ENCODE assay signal across 9 cellular contexts in genomic region chr19:1324792-1325567, GRCh38. TPM values are rescaled to one million over a fixed set of nuclear protein-coding genes. Genes with fewer than 3 reads are reported as not detected.
A peak's percentile ranks its signal among the peaks of the same experiment; 100 is the strongest.
DNase-seq lines count a peak whose midpoint lies in the region; ATAC-seq, FAIRE-seq and TF ChIP-seq lines count a peak whose summit lies in the region.
"Had no signal": no experiment of that assay in that cellular context is flagged by ENCODE, and none has a peak within 500 bp of the region (broad histone marks: within the 10 kb centered on the region; RNA-seq: fewer than 3 reads in every experiment).

No MANE protein-coding gene starts in this region.

- no peaks in the 10 kb centered on the region for H3K27me3 ChIP-seq in K562 (ENCODE audit: control insufficient read depth in 2 of 2, insufficient read depth in 2 of 2, low read length in 2 of 2)
- H3K27me3 ChIP-seq in iPS-15b (ENCODE audit: control insufficient read depth, insufficient read depth, low read length) = no peaks in the 10 kb centered on the region
- H3K27me3 ChIP-seq in small intestine (ENCODE audit: control insufficient read depth in 2 of 2, insufficient read depth in 2 of 2, low read length in 2 of 2) = peaks cover 5 to 10% of the 10 kb centered on the region in 2 donors

- TF ChIP-seq CTCF in GM20000 (IDR thresholded peaks at IDR 0.05; ENCODE audit: extremely low read depth, missing control alignments) (no peak), K562 (IDR thresholded peaks at IDR 0.05 in 2 of 3, conservative IDR thresholded peaks at IDR 0.05 in 1 of 3; ENCODE audit: insufficient read depth in 2 of 3, low read depth in 1 of 3, low read length in 3 of 3) (no peak)

- BruUV-seq in K562 (replicated peaks; lab: Mats Ljungman, UMichigan) = TSS peak; percentile 85

- TF ChIP-seq RAD21 in K562 (CRISPR knock-in tag; conservative IDR thresholded peaks at IDR 0.05 in 1 of 2, IDR thresholded peaks at IDR 0.05 in 1 of 2) = no peak

- H3K9me3 ChIP-seq in K562 (replicated peaks; ENCODE audit: control insufficient read depth, insufficient read depth, low read depth, low read length) (no peaks in the 10 kb centered on the region), iPS-15b (ENCODE audit: control insufficient read depth, insufficient read depth, low read length) (no peaks in the 10 kb centered on the region), small intestine (ENCODE audit: control insufficient read depth, low read depth) (no peaks in the 10 kb centered on the region)

- TF ChIP-seq POLR2A in K562 (conservative IDR thresholded peaks at IDR 0.05) = peak; percentile 52; the same call in 1 of the 2 replicates

- CTCF ChIA-PET in K562 (lab: Yijun Ruan, JAX; ENCODE audit: low intra/inter-chr PET ratio) = interaction anchor here (0.6 kb wide), 1 partner anchor 48 kb away, joined by 3 read pairs; no protein-coding TSS in a partner anchor

- DNase-seq in GM20000 (ENCODE audit: low spot score) (peak; percentile 59), NCI-H460 (ENCODE audit: extremely low read depth, low read depth) (peak; percentile 35), K562 (ENCODE audit: extremely low read depth in 1 of 4, low spot score in 3 of 4) (peak; percentile 80 to 88 (median 87)), small intestine (peak; percentile 27), SW 1271 (lab: John Stamatoyannopoulos, UW) (no peak), NK-92 (lab: John Stamatoyannopoulos, UW; ENCODE audit: unreplicated experiment) (no peak)

- H3K27ac ChIP-seq in K562 (ENCODE audit: extremely low read depth, low read depth, low read length) (peak overlapping the region; percentile 58; the same call in 1 of the 3 replicates), small intestine (ENCODE audit: low read depth in 1 of 2, low read length in 1 of 2) (no peak overlapping the region)

- peak; percentile 12; the same call in 1 of the 2 replicates for TF ChIP-seq EP300 in K562 (IDR thresholded peaks at IDR 0.05; ENCODE audit: low read length)

- WGBS in K562 (ENCODE audit: insufficient coverage, low coverage, missing lambda C conversion rate) = 2% methylated on average over 49 of the region's 66 CpGs
- WGBS in small intestine, 3 donors = 1 to 4% (median 2%) methylated on average over 62 to 66 of the region's 66 CpGs

- H3K4me1 ChIP-seq in K562 (replicated peaks in 1 of 2; ENCODE audit: control insufficient read depth in 2 of 2, insufficient read depth in 2 of 2, low read length in 2 of 2) (peaks cover 5 to 52% of the 10 kb centered on the region in 2 experiments), iPS-15b (ENCODE audit: control insufficient read depth, insufficient read depth, low read length) (no peaks in the 10 kb centered on the region), small intestine (ENCODE audit: control insufficient read depth in 2 of 2, insufficient read depth in 1 of 2, low read depth in 1 of 2, low read length in 1 of 2) (peaks cover 0 to 3% of the 10 kb centered on the region in 2 donors)

- peaks cover 3% of the 10 kb centered on the region for H3K9me1 ChIP-seq in K562 (ENCODE audit: control insufficient read depth, insufficient read depth, low read length)

- ATAC-seq in K562 (peak; percentile 92), GM21529 (IDR thresholded peaks at IDR 0.05; ENCODE audit: unreplicated experiment) (no peak)

- peak; percentile 35 for FAIRE-seq in K562 (lab: Jason Lieb, UNC)
- no peak for FAIRE-seq in small intestine (lab: Jason Lieb, UNC)

- H2AFZ ChIP-seq in K562 (ENCODE audit: low read depth, low read length) = peak overlapping the region; percentile 93

- in situ Hi-C loops in K562 (cut with MboI) = no loop called here

- peak overlapping the region; percentile 66 for H3K4me2 ChIP-seq in K562 (ENCODE audit: insufficient read depth, low read length)

- H3K4me3 ChIP-seq in K562 (peak overlapping the region; percentile 39), iPS-15b (ENCODE audit: low read depth, low read length) (peak overlapping the region; percentile 54), small intestine (ENCODE audit: low read depth in 1 of 2, low read length in 2 of 2) (no peak overlapping the region)

- H3K9ac ChIP-seq in K562 (ENCODE audit: insufficient read depth in 1 of 2, low read depth in 2 of 2, low read length in 2 of 2) (peak overlapping the region; percentile 57 to 90), iPS-15b (ENCODE audit: low read depth, low read length) (no peak overlapping the region)

- H3K79me2 ChIP-seq in K562 (ENCODE audit: control insufficient read depth, insufficient read depth, low read length) = no peaks in the 10 kb centered on the region

- no peaks in the 10 kb centered on the region for H3K36me3 ChIP-seq in K562 (ENCODE audit: control insufficient read depth, insufficient read depth, low read length)
- no peaks in the 10 kb centered on the region for H3K36me3 ChIP-seq in iPS-15b (ENCODE audit: control insufficient read depth, insufficient read depth, low read length)
- H3K36me3 ChIP-seq in small intestine (ENCODE audit: control insufficient read depth in 2 of 2, insufficient read depth in 2 of 2, low read length in 2 of 2) = no peaks in the 10 kb centered on the region

- no peaks in the 10 kb centered on the region for H4K20me1 ChIP-seq in K562 (replicated peaks; ENCODE audit: control insufficient read depth, insufficient read depth, low read length)

- intact Hi-C loops in K562 (cut with micrococcal nuclease) = no loop called here

- POLR2A ChIA-PET in K562 (lab: Yijun Ruan, JAX) = interaction anchor here (0.6 to 1.7 kb wide), 2 partner anchors 9 to 18 kb away, joined by 3 to 5 read pairs; no protein-coding TSS in a partner anchor

RNA-seq across cellular contexts. Expression of gene EFNA2, which starts 39.3 kb away (rescaled TPM):
- 0.62 TPM in 1 of 2 replicates, not detected in the other for total RNA-seq in NCI-H460 (2014; rRNA removed; shearing (Covaris generic))
- polyA plus RNA-seq in NCI-H460 (2014; cell fraction: nucleus; rRNA removed) = 0.51 TPM in 1 of 2 replicates, not detected in the other
- total RNA-seq in K562 (2011; cell fraction: chromatin; rRNA removed; ENCODE audit: low replicate concordance) = not detected in 2 replicates
- not detected in 2 replicates for total RNA-seq in K562 (2011; cell fraction: nucleolus; rRNA removed)
- not detected in 2 replicates for total RNA-seq in K562 (2011; cell fraction: nucleoplasm; rRNA removed)
- total RNA-seq in K562 (2014; rRNA removed) = 0.16 TPM in 1 of 2 replicates, not detected in the other
- total RNA-seq in K562 (2014; rRNA removed; fragmentation: Illumina TruSeq; extraction: Trizol) = not detected in 2 replicates
- not detected in 2 replicates for total RNA-seq in K562 (2015; rRNA removed; fragmentation: Illumina TruSeq; extraction: Trizol)
- 0.38 and 0.44 TPM in 2 replicates for total RNA-seq in K562 (2021)
- 0.11 and 0.27 TPM in 2 replicates for polyA plus RNA-seq in K562 (2011; rRNA removed)
- polyA plus RNA-seq in K562 (2011; cell fraction: cytosol; rRNA removed) = 0.34 and 0.88 TPM in 2 replicates
- 0.24 and 0.25 TPM in 2 replicates for polyA plus RNA-seq in K562 (2011; cell fraction: nucleus; rRNA removed)
- not detected in 2 replicates for polyA plus RNA-seq in K562 (2012)
- not detected in 2 replicates for polyA plus RNA-seq in K562 (2014; fragmentation: Illumina TruSeq; extraction: Trizol)
- polyA plus RNA-seq in K562 (2014; fragmentation: Nextera tagmentation; extraction: Ambion mirVana) = not detected
- 0.12 and 0.15 TPM in 2 replicates for polyA plus RNA-seq in K562 (2014; rRNA removed)
- not detected in 2 replicates for polyA minus RNA-seq in K562 (2011; rRNA and poly(A)+ RNA removed)
- not detected in 2 replicates for polyA minus RNA-seq in K562 (2011; cell fraction: cytosol; rRNA and poly(A)+ RNA removed)
- polyA minus RNA-seq in K562 (2011; cell fraction: nucleus; rRNA and poly(A)+ RNA removed) = not detected in 2 replicates
- polyA plus RNA-seq in small intestine = 10 to 100 TPM; 17.7 to 31.3 (median 27.9) TPM
- total RNA-seq: subcutaneous adipose tissue had no signal

RNA-seq across cellular contexts. Expression of gene FAM174C, which starts 49.6 kb away (rescaled TPM):
- 42.7 and 59.3 TPM in 2 replicates for total RNA-seq in NCI-H460 (2014; rRNA removed; shearing (Covaris generic))
- 63.3 and 94.9 TPM in 2 replicates for polyA plus RNA-seq in NCI-H460 (2014; cell fraction: nucleus; rRNA removed)
- 6.3 and 26.6 TPM in 2 replicates for total RNA-seq in K562 (2011; cell fraction: chromatin; rRNA removed; ENCODE audit: low replicate concordance)
- 40.9 and 47.0 TPM in 2 replicates for total RNA-seq in K562 (2011; cell fraction: nucleolus; rRNA removed)
- total RNA-seq in K562 (2011; cell fraction: nucleoplasm; rRNA removed) = 20.7 and 26.9 TPM in 2 replicates
- 72.2 and 108 TPM in 2 replicates for total RNA-seq in K562 (2014; rRNA removed)
- 1.3 and 2.8 TPM in 2 replicates for total RNA-seq in K562 (2014; rRNA removed; fragmentation: Illumina TruSeq; extraction: Trizol)
- total RNA-seq in K562 (2015; rRNA removed; fragmentation: Illumina TruSeq; extraction: Trizol) = 40.3 and 42.6 TPM in 2 replicates
- 81.9 and 85.0 TPM in 2 replicates for total RNA-seq in K562 (2021)
- polyA plus RNA-seq in K562 (2011; rRNA removed) = 20.3 and 30.4 TPM in 2 replicates
- 58.0 and 177 TPM in 2 replicates for polyA plus RNA-seq in K562 (2011; cell fraction: cytosol; rRNA removed)
- 28.1 and 53.8 TPM in 2 replicates for polyA plus RNA-seq in K562 (2011; cell fraction: nucleus; rRNA removed)
- polyA plus RNA-seq in K562 (2012) = 65.9 and 75.4 TPM in 2 replicates
- 11.7 and 56.4 TPM in 2 replicates for polyA plus RNA-seq in K562 (2014; fragmentation: Illumina TruSeq; extraction: Trizol)
- 1 to 10 TPM in 1 of 2 experiments, under 1 TPM in 1; 0.66 to 2.7 TPM for polyA plus RNA-seq in K562 (2014; fragmentation: Nextera tagmentation; extraction: Ambion mirVana)
- 89.6 and 119 TPM in 2 replicates for polyA plus RNA-seq in K562 (2014; rRNA removed)
- 4.8 and 6.1 TPM in 2 replicates for polyA minus RNA-seq in K562 (2011; rRNA and poly(A)+ RNA removed)
- polyA minus RNA-seq in K562 (2011; cell fraction: cytosol; rRNA and poly(A)+ RNA removed) = 19.6 and 23.7 TPM in 2 replicates
- polyA minus RNA-seq in K562 (2011; cell fraction: nucleus; rRNA and poly(A)+ RNA removed) = 12.0 and 12.8 TPM in 2 replicates
- 100 to 1,000 TPM in 1 of 3 donors, 10 to 100 TPM in 2; 80.6 to 118 (median 84.1) TPM for polyA plus RNA-seq in small intestine

RNA-seq across cellular contexts. Expression of gene CIRBP, which starts 55.8 kb away (rescaled TPM):
- 134 and 148 TPM in 2 replicates for total RNA-seq in NCI-H460 (2014; rRNA removed; shearing (Covaris generic))
- 341 and 581 TPM in 2 replicates for polyA plus RNA-seq in NCI-H460 (2014; cell fraction: nucleus; rRNA removed)
- total RNA-seq in K562 (2011; cell fraction: chromatin; rRNA removed; ENCODE audit: low replicate concordance) = 283 and 504 TPM in 2 replicates
- total RNA-seq in K562 (2011; cell fraction: nucleolus; rRNA removed) = 457 and 483 TPM in 2 replicates
- total RNA-seq in K562 (2011; cell fraction: nucleoplasm; rRNA removed) = 431 and 450 TPM in 2 replicates
- total RNA-seq in K562 (2014; rRNA removed) (168 and 249 TPM in 2 replicates), K562 (2014; rRNA removed; fragmentation: Illumina TruSeq; extraction: Trizol) (189 and 200 TPM in 2 replicates), K562 (2015; rRNA removed; fragmentation: Illumina TruSeq; extraction: Trizol) (176 and 206 TPM in 2 replicates), K562 (2021) (181 and 222 TPM in 2 replicates)
- polyA plus RNA-seq in K562 (2011; rRNA removed) (124 and 166 TPM in 2 replicates), K562 (2014; fragmentation: Illumina TruSeq; extraction: Trizol) (222 and 345 TPM in 2 replicates), K562 (2014; fragmentation: Nextera tagmentation; extraction: Ambion mirVana) (10 to 100 TPM; 20.5 to 21.4 TPM), K562 (2014; rRNA removed) (306 and 327 TPM in 2 replicates), small intestine (100 to 1,000 TPM; 250 to 377 (median 368) TPM)
- 92.3 and 201 TPM in 2 replicates for polyA plus RNA-seq in K562 (2011; cell fraction: cytosol; rRNA removed)
- 882 and 1,025 TPM in 2 replicates for polyA plus RNA-seq in K562 (2011; cell fraction: nucleus; rRNA removed)
- 288 and 291 TPM in 2 replicates for polyA plus RNA-seq in K562 (2012)
- polyA minus RNA-seq in K562 (2011; rRNA and poly(A)+ RNA removed) = 46.9 and 50.4 TPM in 2 replicates
- 50.4 and 50.8 TPM in 2 replicates for polyA minus RNA-seq in K562 (2011; cell fraction: cytosol; rRNA and poly(A)+ RNA removed)
- polyA minus RNA-seq in K562 (2011; cell fraction: nucleus; rRNA and poly(A)+ RNA removed) = 117 and 135 TPM in 2 replicates

RNA-seq across cellular contexts. Expression of gene NDUFS7, which starts 58.7 kb away (rescaled TPM):
- 52.3 and 78.2 TPM in 2 replicates for total RNA-seq in NCI-H460 (2014; rRNA removed; shearing (Covaris generic))
- 179 and 242 TPM in 2 replicates for polyA plus RNA-seq in NCI-H460 (2014; cell fraction: nucleus; rRNA removed)
- 66.7 and 198 TPM in 2 replicates for total RNA-seq in K562 (2011; cell fraction: chromatin; rRNA removed; ENCODE audit: low replicate concordance)
- 157 and 164 TPM in 2 replicates for total RNA-seq in K562 (2011; cell fraction: nucleolus; rRNA removed)
- 136 and 201 TPM in 2 replicates for total RNA-seq in K562 (2011; cell fraction: nucleoplasm; rRNA removed)
- total RNA-seq in K562 (2014; rRNA removed) (253 and 295 TPM in 2 replicates), K562 (2014; rRNA removed; fragmentation: Illumina TruSeq; extraction: Trizol) (4.9 and 6.0 TPM in 2 replicates), K562 (2015; rRNA removed; fragmentation: Illumina TruSeq; extraction: Trizol) (108 and 142 TPM in 2 replicates), K562 (2021) (266 and 293 TPM in 2 replicates)
- polyA plus RNA-seq in K562 (2011; rRNA removed) (56.7 and 107 TPM in 2 replicates), K562 (2014; fragmentation: Illumina TruSeq; extraction: Trizol) (11.4 and 105 TPM in 2 replicates), K562 (2014; fragmentation: Nextera tagmentation; extraction: Ambion mirVana) (10 to 100 TPM; 28.2 to 60.6 TPM), K562 (2014; rRNA removed) (271 and 292 TPM in 2 replicates), small intestine (100 to 1,000 TPM; 215 to 350 (median 281) TPM)
- polyA plus RNA-seq in K562 (2011; cell fraction: cytosol; rRNA removed) = 225 and 766 TPM in 2 replicates
- polyA plus RNA-seq in K562 (2011; cell fraction: nucleus; rRNA removed) = 159 and 202 TPM in 2 replicates
- 194 and 288 TPM in 2 replicates for polyA plus RNA-seq in K562 (2012)
- 32.1 and 38.2 TPM in 2 replicates for polyA minus RNA-seq in K562 (2011; rRNA and poly(A)+ RNA removed)
- polyA minus RNA-seq in K562 (2011; cell fraction: cytosol; rRNA and poly(A)+ RNA removed) = 125 and 190 TPM in 2 replicates
- 30.8 and 41.1 TPM in 2 replicates for polyA minus RNA-seq in K562 (2011; cell fraction: nucleus; rRNA and poly(A)+ RNA removed)

Comparison
In these comparisons a context has a peak if more than half of its experiments do, and no peak if none do; other contexts are left out.
1. DNase-seq: peak in GM20000 (single experiment), NCI-H460 (single experiment), K562 (4 of 4) and small intestine (single experiment); none in SW 1271 (0 of 2) and NK-92 (single experiment).
2. H3K4me3 ChIP-seq: peak in K562 (single experiment) and iPS-15b (single experiment); none in small intestine (0 of 2).